31 cellular contexts compared by ENCODE assay signal in genomic region chr17:10083864-10084263, GRCh38.
"Had no signal": no experiment of that assay in that cellular context is flagged by ENCODE, and none has a peak within 500 bp of the region (broad histone marks: within the 10 kb centered on the region; RNA-seq: fewer than 3 reads in every experiment).

No MANE protein-coding gene starts in this region.

- H3K27me3 ChIP-seq: neutrophil, pancreas, right lobe of liver, spleen, suprapubic skin, testis, tibial artery, transverse colon, upper lobe of left lung, vagina had no signal

- H3K36me3 Mint-ChIP-seq: stimulated activated memory B cell treated with anti-CD40 and anti-IgM and Interleukin-4, amounts not matched to agents 10 μg/mL and 1 μg/mL and 100 μg/mL, for 72 hours had no signal

- H3K27ac ChIP-seq: neutrophil, psoas muscle, right lobe of liver, skin epidermis, spleen, suprapubic skin, testis, tibial artery, transverse colon, upper lobe of left lung, vagina had no signal

- ATAC-seq: naive thymus-derived CD8-positive, alpha-beta T cell; natural killer cell treated with Interleukin-12 subunit alpha and Interleukin-12 subunit beta and Interleukin-15 and Interleukin-18, amount 100 ng/mL, for 72 hours; pancreas; psoas muscle; right cardiac atrium; right lobe of liver; stimulated activated memory B cell treated with anti-CD40 and anti-IgM and Interleukin-4, amounts not matched to agents 10 μg/mL and 1 μg/mL and 100 μg/mL, for 72 hours; stimulated activated naive CD8-positive, alpha-beta T cell treated with anti-CD3 and anti-CD28 coated beads, Interleukin-15, amount 100 ng/mL, for 72 hours; stimulated activated naive CD8-positive, alpha-beta T cell treated with anti-CD3 and anti-CD28 coated beads, Interleukin-15, Interleukin-2, amounts not matched to agents 100 U/mL and 50 U/mL, for 24 hours had no signal

- H3K36me3 ChIP-seq: neutrophil, pancreas, right lobe of liver, suprapubic skin, tibial artery, transverse colon, upper lobe of left lung, vagina had no signal

- H3K4me1 ChIP-seq: psoas muscle, right lobe of liver, tibial artery had no signal

- H3K9me3 Mint-ChIP-seq: natural killer cell treated with Interleukin-12 subunit alpha and Interleukin-12 subunit beta and Interleukin-15 and Interleukin-18, amount 100 ng/mL, for 72 hours had no signal

- H3K4me3 ChIP-seq: pancreas, psoas muscle, right lobe of liver, skin epidermis, smooth muscle cell, spleen, suprapubic skin, testis, tibial artery, transverse colon, upper lobe of left lung, vagina had no signal

- DNase-seq: naive thymus-derived CD8-positive, alpha-beta T cell; nephron progenitor cell; nucleus accumbens; pancreas; psoas muscle; right lobe of liver; spleen; stimulated activated CD4-positive, alpha-beta T cell treated with anti-CD3 and anti-CD28 coated beads, Interleukin-12 subunit alpha, Interleukin-12 subunit beta, amount 100 ng/mL, for 4 hours; stimulated activated CD4-positive, alpha-beta T cell treated with anti-CD3 and anti-CD28 coated beads, Interleukin-1b, Interleukin-23, amount 100 ng/mL, for 48 hours; stimulated activated CD4-positive, alpha-beta T cell treated with anti-CD3 and anti-CD28 coated beads, Interleukin-4, amount 100 ng/mL, for 1 hour; stimulated activated CD4-positive, alpha-beta T cell treated with anti-CD3 and anti-CD28 coated beads, Interleukin-4, amount 100 ng/mL, for 4 hours; stimulated activated CD8-positive, alpha-beta memory T cell treated with anti-CD3 and anti-CD28 coated beads, Interleukin-4, amount 100 ng/mL, for 48 hours; stimulated activated naive CD4-positive, alpha-beta T cell; stimulated activated naive CD8-positive, alpha-beta T cell treated with anti-CD3 and anti-CD28 coated beads, Interleukin-15, amount 100 ng/mL, for 72 hours; stimulated activated naive CD8-positive, alpha-beta T cell treated with anti-CD3 and anti-CD28 coated beads, Interleukin-15, Interleukin-2, amounts not matched to agents 100 U/mL and 50 U/mL, for 24 hours; substantia nigra; testis; transverse colon had no signal

- H3K27me3 Mint-ChIP-seq: naive thymus-derived CD8-positive, alpha-beta T cell; natural killer cell treated with Interleukin-12 subunit alpha and Interleukin-12 subunit beta and Interleukin-15 and Interleukin-18, amount 100 ng/mL, for 72 hours; progenitor cell of endocrine pancreas; stimulated activated memory B cell treated with anti-CD40 and anti-IgM and Interleukin-4, amounts not matched to agents 10 μg/mL and 1 μg/mL and 100 μg/mL, for 72 hours; stimulated activated naive CD8-positive, alpha-beta T cell treated with anti-CD3 and anti-CD28 coated beads, Interleukin-15, amount 100 ng/mL, for 72 hours had no signal

- H3K9me3 ChIP-seq: neutrophil, pancreas, suprapubic skin, testis, tibial artery, transverse colon, vagina had no signal

- H3K27ac Mint-ChIP-seq: nephron progenitor cell; progenitor cell of endocrine pancreas; stimulated activated memory B cell treated with anti-CD40 and anti-IgM and Interleukin-4, amounts not matched to agents 10 μg/mL and 1 μg/mL and 100 μg/mL, for 72 hours; stimulated activated naive CD8-positive, alpha-beta T cell treated with anti-CD3 and anti-CD28 coated beads, Interleukin-15, amount 100 ng/mL, for 72 hours had no signal

- H3K4me3 Mint-ChIP-seq: naive thymus-derived CD8-positive, alpha-beta T cell; natural killer cell treated with Interleukin-12 subunit alpha and Interleukin-12 subunit beta and Interleukin-15 and Interleukin-18, amount 100 ng/mL, for 72 hours; nephron progenitor cell; neural crest cell; stimulated activated memory B cell treated with anti-CD40 and anti-IgM and Interleukin-4, amounts not matched to agents 10 μg/mL and 1 μg/mL and 100 μg/mL, for 72 hours; stimulated activated naive CD8-positive, alpha-beta T cell treated with anti-CD3 and anti-CD28 coated beads, Interleukin-15, amount 100 ng/mL, for 72 hours had no signal

- FAIRE-seq: pancreas, urothelium cell line had no signal

- H3K4me2 ChIP-seq: smooth muscle cell had no signal
